8 cellular contexts compared by ENCODE assay signal in genomic region chr19:1884291-1884718, GRCh38. TPM values are rescaled to one million over a fixed set of nuclear protein-coding genes. Genes with fewer than 3 reads are reported as not detected.
DNase-seq lines count a peak whose midpoint lies in the region; ATAC-seq lines count a peak whose summit lies in the region.

No MANE protein-coding gene starts in this region.

- CTCF ChIA-PET in activated CD4-positive, alpha-beta T cell treated with anti-CD3 and anti-CD28 coated beads for 36 hours (lab: Charles Lee), result interaction anchor here (1.6 kb wide), 1 partner anchor 8 kb away, joined by 4 read pairs; no protein-coding TSS in a partner anchor

- H3K27ac Mint-ChIP-seq in activated CD4-positive, alpha-beta T cell treated with anti-CD3 and anti-CD28 coated beads for 36 hours, result peak overlapping the region; percentile 98
- H3K27ac Mint-ChIP-seq in activated naive CD8-positive, alpha-beta T cell treated with anti-CD3 and anti-CD28 coated beads for 36 hours, result peak overlapping the region; percentile 94

- H3K4me1 Mint-ChIP-seq in activated CD4-positive, alpha-beta T cell treated with anti-CD3 and anti-CD28 coated beads for 36 hours, result peaks cover 31% of the 10 kb centered on the region
- H3K4me1 Mint-ChIP-seq in activated naive CD8-positive, alpha-beta T cell treated with anti-CD3 and anti-CD28 coated beads for 36 hours, result peaks cover 21% of the 10 kb centered on the region

- intact Hi-C loops in activated CD4-positive, alpha-beta T cell treated with anti-CD3 and anti-CD28 coated beads for 36 hours (cut with DNase I, micrococcal nuclease), result loop anchor here in 1 of 2 experiments (5.0 kb wide), 1 partner anchor 268 kb away; the partner anchor contains the start of gene AP3D1
- intact Hi-C loops in left colon (cut with DNase I, micrococcal nuclease), result no loop called here

- H3K27me3 Mint-ChIP-seq in activated CD4-positive, alpha-beta T cell treated with anti-CD3 and anti-CD28 coated beads for 36 hours, result no peaks in the 10 kb centered on the region
- H3K27me3 Mint-ChIP-seq in activated naive CD8-positive, alpha-beta T cell treated with anti-CD3 and anti-CD28 coated beads for 36 hours, result no peaks in the 10 kb centered on the region

- H3K36me3 Mint-ChIP-seq in activated CD4-positive, alpha-beta T cell treated with anti-CD3 and anti-CD28 coated beads for 36 hours (ENCODE audit: low read depth), result peaks cover 15% of the 10 kb centered on the region
- H3K36me3 Mint-ChIP-seq in activated naive CD8-positive, alpha-beta T cell treated with anti-CD3 and anti-CD28 coated beads for 36 hours, result peaks cover 22% of the 10 kb centered on the region

- POLR2A ChIA-PET in activated CD4-positive, alpha-beta T cell treated with anti-CD3 and anti-CD28 coated beads for 36 hours (lab: Charles Lee), result interaction anchor here (1.8 kb wide), 1 partner anchor 8 kb away, joined by 4 read pairs; no protein-coding TSS in a partner anchor

- H3K4me3 Mint-ChIP-seq in activated CD4-positive, alpha-beta T cell treated with anti-CD3 and anti-CD28 coated beads for 36 hours, result peak overlapping the region; percentile 97
- H3K4me3 Mint-ChIP-seq in activated naive CD8-positive, alpha-beta T cell treated with anti-CD3 and anti-CD28 coated beads for 36 hours, result peak overlapping the region; percentile 97

- no peaks in the 10 kb centered on the region for H3K9me3 Mint-ChIP-seq in activated CD4-positive, alpha-beta T cell treated with anti-CD3 and anti-CD28 coated beads for 36 hours (ENCODE audit: low read depth)
- no peaks in the 10 kb centered on the region for H3K9me3 Mint-ChIP-seq in activated naive CD8-positive, alpha-beta T cell treated with anti-CD3 and anti-CD28 coated beads for 36 hours

- DNase-seq in activated CD4-positive, alpha-beta T cell treated with anti-CD3 and anti-CD28 coated beads for 36 hours, result no peak
- DNase-seq in activated CD4-positive, alpha-beta T cell treated with anti-CD3 and anti-CD28 coated beads for 48 hours, result no peak
- no peak for DNase-seq in activated naive CD8-positive, alpha-beta T cell treated with anti-CD3 and anti-CD28 coated beads for 36 hours
- peak in 1 of 2 donors; percentile 56 for DNase-seq in left colon
- DNase-seq in HPDE6-E6E7 (ENCODE audit: extremely low spot score), result no peak
- DNase-seq in NCI-H1436 treated with DMSO at 0.1 percent for 48 hours (lab: John Stamatoyannopoulos, UW), result no peak
- no peak for DNase-seq in NCI-H446 (lab: John Stamatoyannopoulos, UW)

- peak; percentile 15 for ATAC-seq in activated CD4-positive, alpha-beta T cell treated with anti-CD3 and anti-CD28 coated beads for 36 hours
- peak; percentile 75 for ATAC-seq in left colon

- peak overlapping the region; percentile 88 for H3K27ac ChIP-seq in temporal lobe (ENCODE audit: low read depth, low read length)

RNA-seq across cellular contexts. Expression of gene ABHD17A, which starts 1.0 kb away (rescaled TPM):
- total RNA-seq in activated CD4-positive, alpha-beta T cell treated with anti-CD3 and anti-CD28 coated beads for 36 hours, result 10 to 100 TPM; 84.5 to 88.5 TPM
- 100 to 1,000 TPM in 1 of 2 experiments, 10 to 100 TPM in 1; 98.7 to 106 TPM for total RNA-seq in activated naive CD8-positive, alpha-beta T cell treated with anti-CD3 and anti-CD28 coated beads for 36 hours
- total RNA-seq in left colon, result 10 to 100 TPM; 61.5 to 63.5 TPM
- total RNA-seq in temporal lobe, result 22.6 TPM

RNA-seq across cellular contexts. Expression of gene ADAT3, which starts 20.9 kb away (rescaled TPM):
- total RNA-seq in activated CD4-positive, alpha-beta T cell treated with anti-CD3 and anti-CD28 coated beads for 36 hours, result 1 to 10 TPM; 5.6 to 6.1 TPM
- total RNA-seq in activated naive CD8-positive, alpha-beta T cell treated with anti-CD3 and anti-CD28 coated beads for 36 hours, result 1 to 10 TPM; 5.7 to 5.9 TPM
- total RNA-seq in left colon (10 to 100 TPM; 19.1 to 29.1 TPM), temporal lobe (0.74 TPM)

RNA-seq across cellular contexts. Expression of gene SCAMP4, which starts 20.9 kb away (rescaled TPM):
- 10 to 100 TPM; 20.5 to 25.6 TPM for total RNA-seq in activated CD4-positive, alpha-beta T cell treated with anti-CD3 and anti-CD28 coated beads for 36 hours
- 10 to 100 TPM; 31.0 to 35.0 TPM for total RNA-seq in activated naive CD8-positive, alpha-beta T cell treated with anti-CD3 and anti-CD28 coated beads for 36 hours
- total RNA-seq in left colon (10 to 100 TPM; 56.3 to 76.5 TPM), temporal lobe (22.1 TPM)

RNA-seq across cellular contexts. Expression of gene KLF16, which starts 20.9 kb away (rescaled TPM):
- total RNA-seq in activated CD4-positive, alpha-beta T cell treated with anti-CD3 and anti-CD28 coated beads for 36 hours, result 10 to 100 TPM; 22.5 to 28.8 TPM
- 10 to 100 TPM; 37.9 to 39.0 TPM for total RNA-seq in activated naive CD8-positive, alpha-beta T cell treated with anti-CD3 and anti-CD28 coated beads for 36 hours
- total RNA-seq in left colon (10 to 100 TPM; 30.6 to 35.9 TPM), temporal lobe (3.4 TPM)

RNA-seq across cellular contexts. Expression of gene REXO1, which starts 36.0 kb away (rescaled TPM):
- 10 to 100 TPM; 39.3 to 49.8 TPM for total RNA-seq in activated CD4-positive, alpha-beta T cell treated with anti-CD3 and anti-CD28 coated beads for 36 hours
- 10 to 100 TPM; 53.1 to 54.2 TPM for total RNA-seq in activated naive CD8-positive, alpha-beta T cell treated with anti-CD3 and anti-CD28 coated beads for 36 hours
- total RNA-seq in left colon (10 to 100 TPM; 41.9 to 43.0 TPM), temporal lobe (9.6 TPM)
